Comparison of ENCODE assay signal across 9 cellular contexts in the genomic region with DNA sequence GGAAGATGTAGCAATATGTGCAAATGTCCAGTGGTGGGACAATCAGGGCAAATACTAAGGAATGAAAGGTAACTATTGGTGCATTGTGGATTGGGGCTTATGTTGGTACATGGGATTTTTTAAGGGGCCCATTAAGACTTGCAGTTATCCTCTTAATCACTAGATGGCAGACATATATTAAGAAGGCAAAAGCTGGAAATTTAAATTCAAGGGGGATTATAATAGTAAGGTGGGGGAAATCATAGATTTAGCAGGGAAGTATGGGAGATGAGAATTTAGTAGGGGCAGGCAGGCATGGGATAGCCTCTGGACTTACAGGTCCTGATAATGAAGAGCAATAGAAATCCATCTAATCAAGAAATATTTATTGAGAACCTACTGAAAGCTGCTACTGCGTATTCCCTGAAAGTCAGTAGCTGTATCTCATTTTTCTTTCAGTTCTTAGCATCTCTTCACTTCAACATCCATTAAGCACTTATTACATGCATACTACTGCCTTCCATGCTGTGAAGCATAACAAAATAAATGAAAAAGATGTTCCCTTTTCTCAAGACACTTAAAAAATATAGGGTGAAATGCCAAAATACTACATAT.
DNase-seq lines count a peak whose midpoint lies in the region; FAIRE-seq and TF ChIP-seq lines count a peak whose summit lies in the region.
"Had no signal": no experiment of that assay in that cellular context is flagged by ENCODE, and none has a peak within 500 bp of the region (broad histone marks: within the 10 kb centered on the region; RNA-seq: fewer than 3 reads in every experiment).

No MANE protein-coding gene starts in this region.

- intact Hi-C loops in colonic mucosa (cut with DNase I), result loop anchor here (5.0 kb wide), 1 partner anchor 402 kb away; no protein-coding TSS in a partner anchor

- DNase-seq in NCI-H1105 treated with DMSO at 0.1 percent for 48 hours (lab: John Stamatoyannopoulos, UW) (peak; percentile 36), NCI-H1105 (lab: John Stamatoyannopoulos, UW) (no peak), astrocyte (ENCODE audit: low read depth) (peak; percentile 5), neural crest cell (ENCODE audit: low read depth, low spot score) (no peak), hippocampal formation (lab: John Stamatoyannopoulos, UW) (no peak), NCI-H1930 (lab: John Stamatoyannopoulos, UW) (no peak), colonic mucosa (no peak)

- H3K27ac Mint-ChIP-seq in astrocyte (ENCODE audit: unreplicated experiment) (no peak overlapping the region), neural crest cell (ENCODE audit: unreplicated experiment) (no peak overlapping the region)

- H3K36me3 ChIP-seq in astrocyte (ENCODE audit: insufficient read depth, low read length) (no peaks in the 10 kb centered on the region), colonic mucosa (no peaks in the 10 kb centered on the region)
- H3K36me3 ChIP-seq: BLaER1 treated with 17β-estradiol and CSF1 and Interleukin-3, amounts not matched to agents 10 nM and 100 nM had no signal

- H3K4me3 ChIP-seq in astrocyte (ENCODE audit: insufficient read depth, low read depth, low read length), result no peak overlapping the region
- H3K4me3 ChIP-seq in colonic mucosa, result no peak overlapping the region
- H3K4me3 ChIP-seq: BLaER1 treated with 17β-estradiol and CSF1 and Interleukin-3, amounts not matched to agents 10 nM and 100 nM had no signal

- H3K27me3 ChIP-seq in astrocyte (ENCODE audit: insufficient read depth, low read length), result no peaks in the 10 kb centered on the region
- no peaks in the 10 kb centered on the region for H3K27me3 ChIP-seq in colonic mucosa
- H3K27me3 ChIP-seq: BLaER1 treated with 17β-estradiol and CSF1 and Interleukin-3, amounts not matched to agents 10 nM and 100 nM had no signal

- no peaks in the 10 kb centered on the region for H3K79me2 ChIP-seq in astrocyte (ENCODE audit: insufficient read depth, low read length)

- no peaks in the 10 kb centered on the region for H3K9me3 Mint-ChIP-seq in astrocyte (ENCODE audit: unreplicated experiment)
- no peaks in the 10 kb centered on the region for H3K9me3 Mint-ChIP-seq in neural crest cell

- H3K36me3 Mint-ChIP-seq in astrocyte (ENCODE audit: low read depth, unreplicated experiment) (no peaks in the 10 kb centered on the region), neural crest cell (ENCODE audit: low read depth) (no peaks in the 10 kb centered on the region)

- no peaks in the 10 kb centered on the region for H3K27me3 Mint-ChIP-seq in astrocyte (ENCODE audit: low read depth, unreplicated experiment)
- no peaks in the 10 kb centered on the region for H3K27me3 Mint-ChIP-seq in neural crest cell (ENCODE audit: low read depth)

- no peak overlapping the region for H3K4me2 ChIP-seq in astrocyte (ENCODE audit: low read length)
- H3K4me2 ChIP-seq: BLaER1 treated with 17β-estradiol and CSF1 and Interleukin-3, amounts not matched to agents 10 nM and 100 nM had no signal

- H3K27ac ChIP-seq in astrocyte (ENCODE audit: low read depth, low read length) (no peak overlapping the region), colonic mucosa (no peak overlapping the region)
- H3K27ac ChIP-seq: BLaER1 treated with 17β-estradiol and CSF1 and Interleukin-3, amounts not matched to agents 10 nM and 100 nM had no signal

- no peaks in the 10 kb centered on the region for H3K9me3 ChIP-seq in astrocyte (ENCODE audit: insufficient read depth, low read depth, low read length)
- H3K9me3 ChIP-seq in colonic mucosa, result no peaks in the 10 kb centered on the region
- H3K9me3 ChIP-seq: BLaER1 treated with 17β-estradiol and CSF1 and Interleukin-3, amounts not matched to agents 10 nM and 100 nM had no signal

- no peak for TF ChIP-seq EP300 in Ishikawa (IDR thresholded peaks at IDR 0.05; ENCODE audit: borderline replicate concordance)

- TF ChIP-seq RAD21 in Ishikawa (IDR thresholded peaks at IDR 0.05; ENCODE audit: low read depth), result peak; percentile 40

- TF ChIP-seq CTCF in astrocyte (IDR thresholded peaks at IDR 0.05; ENCODE audit: insufficient read depth, low read depth, low read length) (peak; percentile 42), neural crest cell (conservative IDR thresholded peaks at IDR 0.05) (peak; percentile 56), colonic mucosa (IDR thresholded peaks at IDR 0.05) (no peak)

- FAIRE-seq in astrocyte (lab: Jason Lieb, UNC), result no peak

- H3K4me1 ChIP-seq in astrocyte (ENCODE audit: insufficient read depth, low read length), result no peaks in the 10 kb centered on the region
- H3K4me1 ChIP-seq in colonic mucosa, result no peaks in the 10 kb centered on the region
- H3K4me1 ChIP-seq: BLaER1 treated with 17β-estradiol and CSF1 and Interleukin-3, amounts not matched to agents 10 nM and 100 nM had no signal

- H3K4me3 Mint-ChIP-seq in astrocyte (ENCODE audit: unreplicated experiment) (no peak overlapping the region), neural crest cell (no peak overlapping the region)

- no peaks in the 10 kb centered on the region for H4K20me1 ChIP-seq in astrocyte (ENCODE audit: insufficient read depth, low read length)
- H4K20me1 ChIP-seq: BLaER1 treated with 17β-estradiol and CSF1 and Interleukin-3, amounts not matched to agents 10 nM and 100 nM had no signal

- no peak overlapping the region for H2AFZ ChIP-seq in astrocyte (ENCODE audit: low read depth, low read length)

- H3K9ac ChIP-seq in astrocyte (ENCODE audit: low read length) (no peak overlapping the region), colonic mucosa (ENCODE audit: low read depth in 2 of 2, low read length in 2 of 2) (no peak overlapping the region)
- H3K9ac ChIP-seq: BLaER1 treated with 17β-estradiol and CSF1 and Interleukin-3, amounts not matched to agents 10 nM and 100 nM had no signal

- H3K4me1 Mint-ChIP-seq in astrocyte (ENCODE audit: low read depth, unreplicated experiment), result no peaks in the 10 kb centered on the region
- no peaks in the 10 kb centered on the region for H3K4me1 Mint-ChIP-seq in neural crest cell

TF ChIP-seq in Ishikawa, 13 proteins besides CTCF, POLR2A, EP300 and RAD21:
- TF ChIP-seq CREB1 (IDR thresholded peaks at IDR 0.05; ENCODE audit: low read depth), result no peak
- no peak for TF ChIP-seq YY1 (IDR thresholded peaks at IDR 0.05; ENCODE audit: low read depth)
- TF ChIP-seq, protein P1, sequence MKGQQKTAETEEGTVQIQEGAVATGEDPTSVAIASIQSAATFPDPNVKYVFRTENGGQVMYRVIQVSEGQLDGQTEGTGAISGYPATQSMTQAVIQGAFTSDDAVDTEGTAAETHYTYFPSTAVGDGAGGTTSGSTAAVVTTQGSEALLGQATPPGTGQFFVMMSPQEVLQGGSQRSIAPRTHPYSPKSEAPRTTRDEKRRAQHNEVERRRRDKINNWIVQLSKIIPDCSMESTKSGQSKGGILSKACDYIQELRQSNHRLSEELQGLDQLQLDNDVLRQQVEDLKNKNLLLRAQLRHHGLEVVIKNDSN (IDR thresholded peaks at IDR 0.05), result no peak
- TF ChIP-seq, protein P2, sequence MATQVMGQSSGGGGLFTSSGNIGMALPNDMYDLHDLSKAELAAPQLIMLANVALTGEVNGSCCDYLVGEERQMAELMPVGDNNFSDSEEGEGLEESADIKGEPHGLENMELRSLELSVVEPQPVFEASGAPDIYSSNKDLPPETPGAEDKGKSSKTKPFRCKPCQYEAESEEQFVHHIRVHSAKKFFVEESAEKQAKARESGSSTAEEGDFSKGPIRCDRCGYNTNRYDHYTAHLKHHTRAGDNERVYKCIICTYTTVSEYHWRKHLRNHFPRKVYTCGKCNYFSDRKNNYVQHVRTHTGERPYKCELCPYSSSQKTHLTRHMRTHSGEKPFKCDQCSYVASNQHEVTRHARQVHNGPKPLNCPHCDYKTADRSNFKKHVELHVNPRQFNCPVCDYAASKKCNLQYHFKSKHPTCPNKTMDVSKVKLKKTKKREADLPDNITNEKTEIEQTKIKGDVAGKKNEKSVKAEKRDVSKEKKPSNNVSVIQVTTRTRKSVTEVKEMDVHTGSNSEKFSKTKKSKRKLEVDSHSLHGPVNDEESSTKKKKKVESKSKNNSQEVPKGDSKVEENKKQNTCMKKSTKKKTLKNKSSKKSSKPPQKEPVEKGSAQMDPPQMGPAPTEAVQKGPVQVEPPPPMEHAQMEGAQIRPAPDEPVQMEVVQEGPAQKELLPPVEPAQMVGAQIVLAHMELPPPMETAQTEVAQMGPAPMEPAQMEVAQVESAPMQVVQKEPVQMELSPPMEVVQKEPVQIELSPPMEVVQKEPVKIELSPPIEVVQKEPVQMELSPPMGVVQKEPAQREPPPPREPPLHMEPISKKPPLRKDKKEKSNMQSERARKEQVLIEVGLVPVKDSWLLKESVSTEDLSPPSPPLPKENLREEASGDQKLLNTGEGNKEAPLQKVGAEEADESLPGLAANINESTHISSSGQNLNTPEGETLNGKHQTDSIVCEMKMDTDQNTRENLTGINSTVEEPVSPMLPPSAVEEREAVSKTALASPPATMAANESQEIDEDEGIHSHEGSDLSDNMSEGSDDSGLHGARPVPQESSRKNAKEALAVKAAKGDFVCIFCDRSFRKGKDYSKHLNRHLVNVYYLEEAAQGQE (IDR thresholded peaks at IDR 0.05; ENCODE audit: low read depth), result no peak
- no peak for TF ChIP-seq ZBTB7A (IDR thresholded peaks at IDR 0.05; ENCODE audit: low read depth)
- TF ChIP-seq, protein P3, sequence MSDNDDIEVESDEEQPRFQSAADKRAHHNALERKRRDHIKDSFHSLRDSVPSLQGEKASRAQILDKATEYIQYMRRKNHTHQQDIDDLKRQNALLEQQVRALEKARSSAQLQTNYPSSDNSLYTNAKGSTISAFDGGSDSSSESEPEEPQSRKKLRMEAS (IDR thresholded peaks at IDR 0.05), result no peak
- no peak for TF ChIP-seq TAF1 (IDR thresholded peaks at IDR 0.05; ENCODE audit: low read depth)
- no peak for TF ChIP-seq CEBPB (IDR thresholded peaks at IDR 0.05)
- TF ChIP-seq FOXM1 (IDR thresholded peaks at IDR 0.05; ENCODE audit: borderline replicate concordance, low read depth), result no peak
- no peak for TF ChIP-seq TCF12 (IDR thresholded peaks at IDR 0.05; ENCODE audit: low read depth)
- TF ChIP-seq TEAD4 (IDR thresholded peaks at IDR 0.05), result no peak

Comparison
In these comparisons a context has a peak if more than half of its experiments do, and no peak if none do; other contexts are left out.
1. DNase-seq: peak in NCI-H1105 treated with DMSO at 0.1 percent for 48 hours (single experiment) and astrocyte (single experiment); none in NCI-H1105 (single experiment), neural crest cell (single experiment), hippocampal formation (0 of 2), NCI-H1930 (0 of 2) and colonic mucosa (single experiment).